ENCODE assay signal across 20 cellular contexts in the genomic region with DNA sequence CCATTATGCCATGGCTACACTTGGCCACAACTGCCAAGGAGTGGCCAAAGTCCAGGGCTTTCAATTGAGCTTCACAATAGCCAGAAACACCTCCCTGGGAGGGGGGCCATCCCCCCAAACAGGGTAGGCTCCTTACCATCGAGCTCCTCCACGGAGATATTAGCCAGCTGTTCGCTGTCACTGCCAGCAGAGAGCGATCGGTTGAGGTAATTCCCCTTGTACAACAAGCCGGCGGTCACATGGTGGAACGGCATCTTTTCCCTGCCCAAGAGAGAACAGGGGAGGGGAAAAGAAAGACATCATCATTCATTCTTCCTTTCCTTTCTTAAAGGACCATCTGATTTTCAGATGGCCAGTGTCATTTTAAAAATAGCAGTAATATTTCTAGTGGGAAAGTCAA.
"Had no signal": no experiment of that assay in that cellular context is flagged by ENCODE, and none has a peak within 500 bp of the region (broad histone marks: within the 10 kb centered on the region; RNA-seq: fewer than 3 reads in every experiment).

No MANE protein-coding gene starts in this region.

- H3K27ac ChIP-seq: prostate gland, right atrium auricular region, testis, tibial artery had no signal

- DNase-seq: cortex of kidney; effector memory CD8-positive, alpha-beta T cell; mesenchymal stem cell; mucosa of descending colon; naive thymus-derived CD4-positive, alpha-beta T cell; nephron progenitor cell; nucleus accumbens; stimulated activated CD4-positive, alpha-beta T cell treated with anti-CD3 and anti-CD28 coated beads, Interleukin-12 subunit alpha, Interleukin-12 subunit beta, amount 100 ng/mL, for 4 hours; stimulated activated CD4-positive, alpha-beta T cell treated with anti-CD3 and anti-CD28 coated beads, Interleukin-2, amount 100 ng/mL, for 24 hours; stimulated activated CD4-positive, alpha-beta T cell treated with anti-CD3 and anti-CD28 coated beads, Interleukin-4, amount 100 ng/mL, for 24 hours; stimulated activated naive CD8-positive, alpha-beta T cell treated with anti-CD3 and anti-CD28 coated beads, Interleukin-15, Interleukin-2, amounts not matched to agents 100 U/mL and 50 U/mL, for 24 hours; testis; tibial artery had no signal

- H3K4me1 Mint-ChIP-seq: mesothelial cell of epicardium; naive thymus-derived CD4-positive, alpha-beta T cell; nephron progenitor cell; stimulated activated effector memory CD8-positive, alpha-beta T cell treated with anti-CD3 and anti-CD28 coated beads, Interleukin-12 subunit alpha, Interleukin-12 subunit beta, amount 100 ng/mL, for 72 hours had no signal

- H3K4me3 Mint-ChIP-seq: effector memory CD8-positive, alpha-beta T cell; mesothelial cell of epicardium; naive thymus-derived CD4-positive, alpha-beta T cell; nephron progenitor cell; stimulated activated effector memory CD8-positive, alpha-beta T cell treated with anti-CD3 and anti-CD28 coated beads, Interleukin-12 subunit alpha, Interleukin-12 subunit beta, amount 100 ng/mL, for 72 hours; type B pancreatic cell had no signal

- H3K36me3 Mint-ChIP-seq: mesothelial cell of epicardium; stimulated activated effector memory CD8-positive, alpha-beta T cell treated with anti-CD3 and anti-CD28 coated beads, Interleukin-12 subunit alpha, Interleukin-12 subunit beta, amount 100 ng/mL, for 72 hours; type B pancreatic cell had no signal

- H3K27me3 Mint-ChIP-seq: effector memory CD8-positive, alpha-beta T cell; naive thymus-derived CD4-positive, alpha-beta T cell had no signal

- H3K27ac Mint-ChIP-seq: mesothelial cell of epicardium; naive thymus-derived CD4-positive, alpha-beta T cell; nephron progenitor cell; stimulated activated effector memory CD8-positive, alpha-beta T cell treated with anti-CD3 and anti-CD28 coated beads, Interleukin-12 subunit alpha, Interleukin-12 subunit beta, amount 100 ng/mL, for 72 hours; type B pancreatic cell had no signal

- ATAC-seq: effector memory CD8-positive, alpha-beta T cell; left lobe of liver; mucosa of descending colon; naive thymus-derived CD4-positive, alpha-beta T cell; sciatic nerve; stimulated activated effector memory CD8-positive, alpha-beta T cell treated with anti-CD3 and anti-CD28 coated beads, Interleukin-12 subunit alpha, Interleukin-12 subunit beta, amount 100 ng/mL, for 72 hours; stimulated activated naive CD8-positive, alpha-beta T cell treated with anti-CD3 and anti-CD28 coated beads, Interleukin-15, Interleukin-2, amounts not matched to agents 100 U/mL and 50 U/mL, for 24 hours had no signal
